19 cellular contexts compared by ENCODE assay signal in genomic region chr7:140205600-140205999, GRCh38.
"Had no signal": no experiment of that assay in that cellular context is flagged by ENCODE, and none has a peak within 500 bp of the region (broad histone marks: within the 10 kb centered on the region; RNA-seq: fewer than 3 reads in every experiment).

No MANE protein-coding gene starts in this region.

- H3K27me3 ChIP-seq: esophagus muscularis mucosa, heart left ventricle, sigmoid colon, transverse colon had no signal

- H3K27ac ChIP-seq: coronary artery, esophagus muscularis mucosa, heart left ventricle, sigmoid colon, transverse colon, WERI-Rb-1 had no signal

- H3K4me2 ChIP-seq: smooth muscle cell had no signal

- DNase-seq: activated CD8-positive, alpha-beta memory T cell treated with anti-CD3 and anti-CD28 coated beads, Interleukin-2, amount 50 U/mL, for 4 hours; activated naive CD4-positive, alpha-beta T cell treated with Interleukin-2 at 50 U/mL for 16 hours; activated T-cell treated with anti-CD3 and anti-CD28 coated beads, Interleukin-2, amount 50 U/mL, for 24 hours; cerebellar nuclear complex; heart left ventricle; left colon; mesenchymal stem cell; sigmoid colon; stimulated activated CD4-positive, alpha-beta T cell treated with anti-CD3 and anti-CD28 coated beads, Interleukin-15, amount 100 ng/mL, for 24 hours; stimulated activated naive B cell treated with anti-CD40 and anti-IgM and Interleukin-4, amounts not matched to agents 10 μg/mL and 1 μg/mL and 100 μg/mL, for 72 hours; transverse colon; WERI-Rb-1 had no signal

- H3K9me3 ChIP-seq: esophagus muscularis mucosa, sigmoid colon, transverse colon had no signal

- H3K27me3 Mint-ChIP-seq: activated T-cell treated with anti-CD3 and anti-CD28 coated beads, Interleukin-2, amount 50 U/mL, for 24 hours had no signal

- ATAC-seq: heart left ventricle; stimulated activated naive B cell treated with anti-CD40 and anti-IgM and Interleukin-4, amounts not matched to agents 10 μg/mL and 1 μg/mL and 100 μg/mL, for 72 hours had no signal

- FAIRE-seq: frontal cortex, keratinocyte, TTC549, urothelium cell line had no signal

- H3K4me3 Mint-ChIP-seq: activated T-cell treated with anti-CD3 and anti-CD28 coated beads, Interleukin-2, amount 50 U/mL, for 24 hours; stimulated activated naive B cell treated with anti-CD40 and anti-IgM and Interleukin-4, amounts not matched to agents 10 μg/mL and 1 μg/mL and 100 μg/mL, for 72 hours had no signal

- H3K4me3 ChIP-seq: coronary artery, esophagus muscularis mucosa, heart left ventricle, sigmoid colon, smooth muscle cell, transverse colon had no signal

- H3K4me1 ChIP-seq: esophagus muscularis mucosa, sigmoid colon had no signal

- H3K36me3 ChIP-seq: esophagus muscularis mucosa, heart left ventricle, sigmoid colon, transverse colon, WERI-Rb-1 had no signal

- H3K27ac Mint-ChIP-seq: activated T-cell treated with anti-CD3 and anti-CD28 coated beads, Interleukin-2, amount 50 U/mL, for 24 hours; stimulated activated naive B cell treated with anti-CD40 and anti-IgM and Interleukin-4, amounts not matched to agents 10 μg/mL and 1 μg/mL and 100 μg/mL, for 72 hours had no signal
